Comparison of ENCODE assay signal across 1 cellular context in genomic region chr14:94059998-94060397, GRCh38.
A peak's percentile ranks its signal among the peaks of the same experiment; 100 is the strongest.
TF ChIP-seq lines count a peak whose summit lies in the region.

No MANE protein-coding gene starts in this region.

TF ChIP-seq in HepG2, 621 proteins besides CTCF, POLR2A, EP300 and RAD21 (continues in another document):
- no peak for TF ChIP-seq PRPF4 (IDR thresholded peaks at IDR 0.05; ENCODE audit: low read depth, low read length, poor library complexity, severe bottlenecking)
- no peak for TF ChIP-seq SRY (CRISPR knock-in tag; IDR thresholded peaks at IDR 0.05)
- TF ChIP-seq PLSCR1 (CRISPR knock-in tag; IDR thresholded peaks at IDR 0.05; ENCODE audit: borderline replicate concordance): no peak
- TF ChIP-seq ZBTB8A (CRISPR knock-in tag; IDR thresholded peaks at IDR 0.05; ENCODE audit: borderline replicate concordance, low read depth): no peak
- no peak for TF ChIP-seq U2AF1 (optimal IDR thresholded peaks at IDR 0.05; ENCODE audit: low read depth, low read length)
- TF ChIP-seq AGO1 (IDR thresholded peaks at IDR 0.05; ENCODE audit: low read depth, low read length, poor library complexity, severe bottlenecking): no peak
- no peak for TF ChIP-seq HOXA5 (CRISPR knock-in tag; IDR thresholded peaks at IDR 0.05)
- no peak for TF ChIP-seq ZNF33B (CRISPR knock-in tag; IDR thresholded peaks at IDR 0.05)
- TF ChIP-seq ZNF446 (CRISPR knock-in tag; IDR thresholded peaks at IDR 0.05): no peak
- no peak for TF ChIP-seq HES4 (CRISPR knock-in tag; IDR thresholded peaks at IDR 0.05; ENCODE audit: borderline replicate concordance)
- no peak for TF ChIP-seq PHF8 (CRISPR knock-in tag; IDR thresholded peaks at IDR 0.05)
- TF ChIP-seq MTF2 (CRISPR knock-in tag; IDR thresholded peaks at IDR 0.05; ENCODE audit: borderline replicate concordance): no peak
- no peak for TF ChIP-seq ZFP36L1 (CRISPR knock-in tag; IDR thresholded peaks at IDR 0.05)
- no peak for TF ChIP-seq ZNF841 (CRISPR knock-in tag; IDR thresholded peaks at IDR 0.05; ENCODE audit: borderline replicate concordance)
- no peak for TF ChIP-seq SMAD1 (CRISPR knock-in tag; IDR thresholded peaks at IDR 0.05; ENCODE audit: borderline replicate concordance, low read depth)
- no peak for TF ChIP-seq MEIS1 (CRISPR knock-in tag; IDR thresholded peaks at IDR 0.05; ENCODE audit: borderline replicate concordance)
- no peak for TF ChIP-seq SIN3A (IDR thresholded peaks at IDR 0.05; ENCODE audit: borderline replicate concordance, low read depth, low read length)
- TF ChIP-seq MED8 (CRISPR knock-in tag; IDR thresholded peaks at IDR 0.05; ENCODE audit: insufficient replicate concordance): no peak
- no peak for TF ChIP-seq ZC3H4 (CRISPR knock-in tag; IDR thresholded peaks at IDR 0.05; ENCODE audit: borderline replicate concordance)
- no peak for TF ChIP-seq REXO4 (CRISPR knock-in tag; IDR thresholded peaks at IDR 0.05; ENCODE audit: borderline replicate concordance)
- TF ChIP-seq FOXO1 (CRISPR knock-in tag; IDR thresholded peaks at IDR 0.05): no peak
- no peak for TF ChIP-seq ZNF546 (CRISPR knock-in tag; conservative IDR thresholded peaks at IDR 0.05)
- TF ChIP-seq KDM1A (CRISPR knock-in tag; IDR thresholded peaks at IDR 0.05): no peak
- no peak for TF ChIP-seq ZNF703 (CRISPR knock-in tag; IDR thresholded peaks at IDR 0.05; ENCODE audit: borderline replicate concordance)
- TF ChIP-seq DMTF1 (CRISPR knock-in tag; IDR thresholded peaks at IDR 0.05): no peak
- TF ChIP-seq MBNL3 (CRISPR knock-in tag; conservative IDR thresholded peaks at IDR 0.05): no peak
- TF ChIP-seq GRHL1 (CRISPR knock-in tag; conservative IDR thresholded peaks at IDR 0.05): no peak
- TF ChIP-seq RORA (CRISPR knock-in tag; IDR thresholded peaks at IDR 0.05): no peak
- no peak for TF ChIP-seq SKIL (CRISPR knock-in tag; IDR thresholded peaks at IDR 0.05; ENCODE audit: borderline replicate concordance)
- TF ChIP-seq ARID5B (CRISPR knock-in tag; IDR thresholded peaks at IDR 0.05): peak; percentile 68
- TF ChIP-seq HINFP (CRISPR knock-in tag; IDR thresholded peaks at IDR 0.05; ENCODE audit: low read depth): no peak
- TF ChIP-seq NKX3-1 (CRISPR knock-in tag; IDR thresholded peaks at IDR 0.05): no peak
- peak; percentile 98 for TF ChIP-seq PRDM15 (CRISPR knock-in tag; IDR thresholded peaks at IDR 0.05)
- no peak for TF ChIP-seq MIXL1 (CRISPR knock-in tag; IDR thresholded peaks at IDR 0.05)
- peak; percentile 88 for TF ChIP-seq ESRRA (CRISPR knock-in tag; IDR thresholded peaks at IDR 0.05; ENCODE audit: low read depth)
- no peak for TF ChIP-seq SMARCE1 (IDR thresholded peaks at IDR 0.05; ENCODE audit: borderline replicate concordance)
- TF ChIP-seq ZNF205 (CRISPR knock-in tag; IDR thresholded peaks at IDR 0.05): no peak
- TF ChIP-seq KMT2A (CRISPR knock-in tag; IDR thresholded peaks at IDR 0.05): no peak
- TF ChIP-seq CHD2 (IDR thresholded peaks at IDR 0.05; ENCODE audit: low read depth, low read length): no peak
- TF ChIP-seq ZSCAN25 (CRISPR knock-in tag; IDR thresholded peaks at IDR 0.05): no peak
- TF ChIP-seq GATAD2A (CRISPR knock-in tag; IDR thresholded peaks at IDR 0.05): peak; percentile 38; the same call in 1 of the 2 replicates
- TF ChIP-seq HMGXB3 (CRISPR knock-in tag; IDR thresholded peaks at IDR 0.05; ENCODE audit: borderline replicate concordance): no peak
- no peak for TF ChIP-seq PCBP1 (IDR thresholded peaks at IDR 0.05; ENCODE audit: borderline replicate concordance, low read depth, low read length)
- no peak for TF ChIP-seq FOXK1 (CRISPR knock-in tag; IDR thresholded peaks at IDR 0.05; ENCODE audit: borderline replicate concordance, low read depth)
- TF ChIP-seq ZNF337 (CRISPR knock-in tag; IDR thresholded peaks at IDR 0.05; ENCODE audit: borderline replicate concordance, low read depth): no peak
- TF ChIP-seq ARID2 (CRISPR knock-in tag; IDR thresholded peaks at IDR 0.05; ENCODE audit: borderline replicate concordance): no peak
